1 cellular context compared by ENCODE assay signal in the genomic region with DNA sequence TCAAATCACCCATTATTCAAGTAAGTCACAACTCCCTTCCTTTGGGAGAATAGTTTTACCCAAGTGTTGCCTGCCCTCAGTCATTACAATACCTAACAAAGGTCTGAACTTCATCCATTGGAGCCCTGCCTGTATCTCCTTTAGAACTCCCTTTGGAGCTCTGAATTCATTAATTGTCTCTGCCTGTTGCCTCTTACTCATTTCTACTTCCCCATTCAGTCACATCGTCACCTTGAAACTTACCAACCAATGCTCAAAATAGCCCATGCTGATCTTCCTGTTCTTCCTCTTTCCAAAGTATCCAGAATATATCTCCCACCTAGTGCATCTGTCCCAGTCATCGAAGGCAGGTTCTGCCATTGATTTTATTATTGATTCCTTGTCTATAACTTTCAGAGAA.
TF ChIP-seq lines count a peak whose summit lies in the region.

No MANE protein-coding gene starts in this region.

TF ChIP-seq in GM23338, 12 proteins besides CTCF, POLR2A, EP300 and RAD21 (continued from another document):
- TF ChIP-seq ZNF462 (CRISPR knock-in tag; IDR thresholded peaks at IDR 0.05) (no peak), REST (IDR thresholded peaks at IDR 0.05; ENCODE audit: unreplicated experiment) (no peak), NANOG (IDR thresholded peaks at IDR 0.05; ENCODE audit: borderline replicate concordance) (no peak), EZH2 (IDR thresholded peaks at IDR 0.05; ENCODE audit: low read depth, unreplicated experiment) (no peak), ZNF114 (CRISPR knock-in tag; IDR thresholded peaks at IDR 0.05) (no peak), ETS1 (IDR thresholded peaks at IDR 0.05) (no peak), CREB1 (CRISPR knock-in tag; IDR thresholded peaks at IDR 0.05; ENCODE audit: low read depth) (no peak), JUNB (IDR thresholded peaks at IDR 0.05; ENCODE audit: unreplicated experiment) (no peak), POLR2AphosphoS5 (IDR thresholded peaks at IDR 0.05; ENCODE audit: low read depth) (no peak)
